ENCODE assay signal across 21 cellular contexts in the genomic region with DNA sequence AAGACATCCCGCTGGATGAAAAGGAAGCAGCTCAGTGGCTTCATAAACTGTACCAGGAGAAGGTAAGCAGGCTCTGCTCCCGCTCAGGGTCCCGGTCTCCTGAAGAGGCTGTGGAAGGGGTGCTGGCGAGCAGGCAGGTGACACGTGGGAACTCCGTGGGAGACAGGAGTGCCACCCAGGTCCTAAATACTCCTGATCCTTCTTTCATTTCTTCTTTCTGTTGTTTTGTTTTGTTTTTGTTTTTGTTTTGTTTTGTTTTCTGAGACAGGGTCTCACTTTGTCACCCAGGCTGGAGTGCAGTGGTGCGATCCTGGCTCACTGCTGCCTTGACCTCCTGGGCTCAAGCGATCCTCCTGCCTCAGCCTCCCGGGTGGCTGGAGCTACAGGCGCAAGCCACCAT.
"Had no signal": no experiment of that assay in that cellular context is flagged by ENCODE, and none has a peak within 500 bp of the region (broad histone marks: within the 10 kb centered on the region; RNA-seq: fewer than 3 reads in every experiment).

No MANE protein-coding gene starts in this region.

- H3K4me3 Mint-ChIP-seq: activated CD8-positive, alpha-beta memory T cell treated with anti-CD3 and anti-CD28 coated beads, Interleukin-2, amount 10 ng/mL, durations not matched to agents 7 days and 5 days; activated naive CD4-positive, alpha-beta T cell treated with anti-CD3 and anti-CD28 coated beads, Interleukin-2, amount 50 U/mL, for 24 hours; T-helper 1 cell treated with Interleukin-12 subunit alpha and Interleukin-12 subunit beta and Interleukin-4 antibody, amounts not matched to agents 30 μg/mL and 1 μg/mL, for 36 hours; WTC11 had no signal

- H3K4me1 ChIP-seq: breast epithelium had no signal

- DNase-seq: activated CD4-positive, alpha-beta T cell treated with anti-CD3 and anti-CD28 coated beads for 48 hours; activated CD4-positive, alpha-beta T cell treated with anti-CD3 and anti-CD28 coated beads, Interleukin-2, amount 50 U/mL, for 48 hours; activated CD4-positive, CD25-positive, alpha-beta regulatory T cell treated with anti-CD3 and anti-CD28 coated beads, Interleukin-2, amount 50 U/mL, for 72 hours; activated CD8-positive, alpha-beta memory T cell treated with anti-CD3 and anti-CD28 coated beads, Interleukin-2, amount 10 ng/mL, durations not matched to agents 7 days and 5 days; activated effector memory CD4-positive, alpha-beta T cell treated with Interleukin-2 at 50 U/mL for 16 hours; activated naive CD4-positive, alpha-beta T cell; aorta; caudate nucleus; Kasumi-1; NCI-H1048; NCI-H146; NCI-H187 treated with DMSO at 0.1 percent for 48 hours; NCI-H2081 treated with DMSO at 0.1 percent for 48 hours; NCI-H446; NCI-H524; SHP77 treated with DMSO at 0.1 percent for 48 hours had no signal

- H3K27ac Mint-ChIP-seq: activated CD8-positive, alpha-beta memory T cell treated with anti-CD3 and anti-CD28 coated beads, Interleukin-2, amount 10 ng/mL, durations not matched to agents 7 days and 5 days; activated naive CD4-positive, alpha-beta T cell treated with anti-CD3 and anti-CD28 coated beads, Interleukin-2, amount 50 U/mL, for 24 hours; T-helper 1 cell treated with Interleukin-12 subunit alpha and Interleukin-12 subunit beta and Interleukin-4 antibody, amounts not matched to agents 30 μg/mL and 1 μg/mL, for 36 hours; WTC11 had no signal

- H3K9me3 ChIP-seq: breast epithelium had no signal

- FAIRE-seq: RCC 7860 had no signal

- H3K27me3 ChIP-seq: breast epithelium had no signal

- H3K27me3 Mint-ChIP-seq: activated CD8-positive, alpha-beta memory T cell treated with anti-CD3 and anti-CD28 coated beads, Interleukin-2, amount 10 ng/mL, durations not matched to agents 7 days and 5 days; activated naive CD4-positive, alpha-beta T cell treated with anti-CD3 and anti-CD28 coated beads, Interleukin-2, amount 50 U/mL, for 24 hours had no signal

- H3K36me3 Mint-ChIP-seq: activated naive CD4-positive, alpha-beta T cell treated with anti-CD3 and anti-CD28 coated beads, Interleukin-2, amount 50 U/mL, for 24 hours; WTC11 had no signal

- ATAC-seq: activated CD8-positive, alpha-beta memory T cell treated with anti-CD3 and anti-CD28 coated beads, Interleukin-2, amount 10 ng/mL, durations not matched to agents 7 days and 5 days; WTC11 had no signal

- H3K36me3 ChIP-seq: breast epithelium had no signal

- H3K9me3 Mint-ChIP-seq: activated naive CD4-positive, alpha-beta T cell treated with anti-CD3 and anti-CD28 coated beads, Interleukin-2, amount 50 U/mL, for 24 hours; T-helper 1 cell treated with Interleukin-12 subunit alpha and Interleukin-12 subunit beta and Interleukin-4 antibody, amounts not matched to agents 30 μg/mL and 1 μg/mL, for 36 hours; WTC11 had no signal

- H3K4me3 ChIP-seq: breast epithelium had no signal
